ENCODE assay signal across 22 cellular contexts in the genomic region with DNA sequence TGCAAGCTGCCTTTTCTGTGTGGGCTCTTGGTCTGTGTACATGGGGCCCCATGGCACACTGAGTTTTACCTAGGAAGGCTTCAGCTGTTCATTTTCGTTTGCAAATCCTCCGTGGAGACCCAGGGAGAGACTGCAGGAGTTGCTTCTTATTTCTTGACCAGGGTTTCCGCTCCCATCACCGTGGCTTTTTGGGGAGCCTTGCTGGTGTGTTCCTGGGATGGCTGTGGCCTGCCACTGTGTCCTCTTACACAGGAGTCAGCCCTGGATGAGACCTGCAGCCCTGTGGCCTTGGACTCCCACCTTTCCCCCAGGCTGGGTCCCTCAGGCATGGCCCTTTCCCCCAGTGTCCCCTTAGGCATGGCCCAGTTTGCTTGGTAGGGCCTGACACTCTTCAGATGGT.
DNase-seq lines count a peak whose midpoint lies in the region; ATAC-seq lines count a peak whose summit lies in the region.
"Had no signal": no experiment of that assay in that cellular context is flagged by ENCODE, and none has a peak within 500 bp of the region (broad histone marks: within the 10 kb centered on the region; RNA-seq: fewer than 3 reads in every experiment).

No MANE protein-coding gene starts in this region.

- peaks cover 4% of the 10 kb centered on the region for H3K9me3 Mint-ChIP-seq in activated T-cell treated with anti-CD3 and anti-CD28 coated beads, Interleukin-2, amount 50 U/mL, for 24 hours
- H3K9me3 Mint-ChIP-seq in CD4-positive, CD25-positive, alpha-beta regulatory T cell: peaks cover 0 to 9% (median 1%) of the 10 kb centered on the region in 7 donors

- no peak for DNase-seq in activated T-cell treated with anti-CD3 and anti-CD28 coated beads, Interleukin-2, amount 50 U/mL, for 24 hours
- no peak for DNase-seq in activated T-cell treated with anti-CD3 and anti-CD28 coated beads, Interleukin-2, amount 50 U/mL, for 48 hours
- DNase-seq in CD4-positive, CD25-positive, alpha-beta regulatory T cell: no peak
- DNase-seq in neuronal stem cell (ENCODE audit: low spot score) (no peak), DMS153 (lab: John Stamatoyannopoulos, UW) (no peak), occipital lobe (lab: John Stamatoyannopoulos, UW) (no peak)
- DNase-seq: COR-L47; DMS79 treated with DMSO at 0.1 percent for 48 hours; NCI-H1092; NCI-H1436; NCI-H1930; NCI-H226; NCI-H524; NCI-H774; NK-92 treated with Interleukin-12 subunit alpha and Interleukin-12 subunit beta, amount 100 ng/mL, for 24 hours; SIG-M5; SK-N-SH had no signal

- H2AK5ac ChIP-seq in neuronal stem cell (ENCODE audit: low read depth, low read length): peak overlapping the region; percentile 33

- H4K91ac ChIP-seq in neuronal stem cell (ENCODE audit: low read depth, low read length, poor library complexity): no peak overlapping the region

- H2AFZ ChIP-seq in neuronal stem cell (ENCODE audit: low read length): no peak overlapping the region

- no peak overlapping the region for H3K4me3 Mint-ChIP-seq in activated T-cell treated with anti-CD3 and anti-CD28 coated beads, Interleukin-2, amount 50 U/mL, for 24 hours
- peak overlapping the region in 1 of 4 donors; percentile 65 for H3K4me3 Mint-ChIP-seq in CD4-positive, CD25-positive, alpha-beta regulatory T cell
- H3K4me3 Mint-ChIP-seq: B cell had no signal

- no peaks in the 10 kb centered on the region for H3K27me3 Mint-ChIP-seq in activated T-cell treated with anti-CD3 and anti-CD28 coated beads, Interleukin-2, amount 50 U/mL, for 24 hours
- no peaks in the 10 kb centered on the region for H3K27me3 Mint-ChIP-seq in CD4-positive, CD25-positive, alpha-beta regulatory T cell
- H3K27me3 Mint-ChIP-seq: B cell had no signal

- peaks cover 21% of the 10 kb centered on the region for H3K4me1 ChIP-seq in CD4-positive, CD25-positive, alpha-beta regulatory T cell (ENCODE audit: control insufficient read depth, insufficient read depth, low read length, poor library complexity, severe bottlenecking)
- peaks cover 0 to 2% of the 10 kb centered on the region in 2 donors for H3K4me1 ChIP-seq in neuronal stem cell (ENCODE audit: control insufficient read depth in 2 of 2, insufficient read depth in 1 of 2, low read depth in 1 of 2, low read length in 2 of 2)
- H3K4me1 ChIP-seq: A549 had no signal

- no CpG with 5 or more reads among the region's 4 CpGs for WGBS in neuronal stem cell (ENCODE audit: extremely low coverage in 2 of 2, insufficient read length in 2 of 2, insufficient replicate concordance in 1 of 2), 2 donors

- peaks cover 77% of the 10 kb centered on the region for H3K4me1 Mint-ChIP-seq in activated T-cell treated with anti-CD3 and anti-CD28 coated beads, Interleukin-2, amount 50 U/mL, for 24 hours (ENCODE audit: low read depth)
- H3K4me1 Mint-ChIP-seq in CD4-positive, CD25-positive, alpha-beta regulatory T cell: peaks cover 28 to 89% (median 71%) of the 10 kb centered on the region in 4 donors

- ATAC-seq in CD4-positive, CD25-positive, alpha-beta regulatory T cell (ENCODE audit: low read depth in 2 of 2): no peak
- ATAC-seq: A549, GM12878, K562 had no signal

- H3K79me1 ChIP-seq in neuronal stem cell (ENCODE audit: low read depth, low read length): no peaks in the 10 kb centered on the region

- H3K4me3 ChIP-seq in CD4-positive, CD25-positive, alpha-beta regulatory T cell (ENCODE audit: low read depth, low read length): no peak overlapping the region
- H3K4me3 ChIP-seq in neuronal stem cell (ENCODE audit: low read length in 2 of 2): no peak overlapping the region
- H3K4me3 ChIP-seq: A549, GM12878, K562 had no signal

- peaks cover 12% of the 10 kb centered on the region for H3K36me3 ChIP-seq in CD4-positive, CD25-positive, alpha-beta regulatory T cell (ENCODE audit: control insufficient read depth, insufficient read depth, low read length)
- peaks cover 46% of the 10 kb centered on the region for H3K36me3 ChIP-seq in KOPT-K1 (ENCODE audit: insufficient read depth, low read length)
- H3K36me3 ChIP-seq in neuronal stem cell (replicated peaks in 1 of 2; ENCODE audit: control insufficient read depth in 2 of 2, insufficient read depth in 2 of 2, low read length in 2 of 2): no peaks in the 10 kb centered on the region

- H3K9me3 ChIP-seq in CD4-positive, CD25-positive, alpha-beta regulatory T cell (ENCODE audit: control insufficient read depth in 2 of 2, low read length in 2 of 2): no peaks in the 10 kb centered on the region
- H3K9me3 ChIP-seq in KOPT-K1 (ENCODE audit: insufficient read depth, low read length, poor library complexity, severe bottlenecking) (no peaks in the 10 kb centered on the region), neuronal stem cell (replicated peaks in 1 of 2; ENCODE audit: control insufficient read depth in 2 of 2, insufficient read depth in 1 of 2, low read depth in 1 of 2, low read length in 2 of 2) (peaks cover 0 to 2% of the 10 kb centered on the region in 2 donors)
- H3K9me3 ChIP-seq: A549, SK-N-SH had no signal

- H3K14ac ChIP-seq in neuronal stem cell (ENCODE audit: low read length): no peak overlapping the region

- no peak overlapping the region for H2BK15ac ChIP-seq in neuronal stem cell (ENCODE audit: low read length)

- H4K8ac ChIP-seq in neuronal stem cell (ENCODE audit: low read depth, low read length): no peak overlapping the region

- no peak overlapping the region for H2BK120ac ChIP-seq in neuronal stem cell (ENCODE audit: low read depth, low read length)

- H3K4ac ChIP-seq in neuronal stem cell (ENCODE audit: low read length): no peak overlapping the region

- no peak overlapping the region for H2BK12ac ChIP-seq in neuronal stem cell (ENCODE audit: low read length)

- no peak overlapping the region for H3K9ac ChIP-seq in neuronal stem cell (ENCODE audit: low read depth, low read length, poor library complexity)
- H3K9ac ChIP-seq: SK-N-SH had no signal

- no peak overlapping the region for H3K4me2 ChIP-seq in neuronal stem cell (ENCODE audit: insufficient read depth, low read length, poor library complexity, severe bottlenecking)
- H3K4me2 ChIP-seq: A549, SK-N-SH had no signal

- H3K27me3 ChIP-seq in CD4-positive, CD25-positive, alpha-beta regulatory T cell (ENCODE audit: control insufficient read depth, insufficient read depth, low read length): no peaks in the 10 kb centered on the region
- H3K27me3 ChIP-seq in neuronal stem cell (ENCODE audit: control insufficient read depth in 3 of 3, insufficient read depth in 3 of 3, low read depth in 1 of 3, low read length in 3 of 3): no peaks in the 10 kb centered on the region

- no peak overlapping the region for H3K27ac ChIP-seq in CD4-positive, CD25-positive, alpha-beta regulatory T cell (ENCODE audit: insufficient read depth, low read length, poor library complexity, severe bottlenecking)
- peak overlapping the region; percentile 42 for H3K27ac ChIP-seq in KOPT-K1 (ENCODE audit: low read depth, low read length, poor library complexity, severe bottlenecking)
- H3K27ac ChIP-seq in neuronal stem cell (replicated peaks; ENCODE audit: low read length): no peak overlapping the region
- H3K27ac ChIP-seq: A549 had no signal

- H3K27ac Mint-ChIP-seq in activated T-cell treated with anti-CD3 and anti-CD28 coated beads, Interleukin-2, amount 50 U/mL, for 24 hours: peak overlapping the region; percentile 61
- H3K27ac Mint-ChIP-seq in CD4-positive, CD25-positive, alpha-beta regulatory T cell: peak overlapping the region; percentile 67 to 76 (median 70)
- H3K27ac Mint-ChIP-seq: B cell had no signal

- no peak overlapping the region for H2BK5ac ChIP-seq in neuronal stem cell (ENCODE audit: low read length)

- no peak overlapping the region for H3K23ac ChIP-seq in neuronal stem cell (ENCODE audit: low read depth, low read length, poor library complexity)

- H3K36me3 Mint-ChIP-seq in activated T-cell treated with anti-CD3 and anti-CD28 coated beads, Interleukin-2, amount 50 U/mL, for 24 hours (ENCODE audit: low read depth): peaks cover 26% of the 10 kb centered on the region
- H3K36me3 Mint-ChIP-seq in CD4-positive, CD25-positive, alpha-beta regulatory T cell: peaks cover 25% of the 10 kb centered on the region

- H3K18ac ChIP-seq in neuronal stem cell (ENCODE audit: low read length): no peak overlapping the region
